Comparison of ENCODE assay signal across 16 cellular contexts in the genomic region with DNA sequence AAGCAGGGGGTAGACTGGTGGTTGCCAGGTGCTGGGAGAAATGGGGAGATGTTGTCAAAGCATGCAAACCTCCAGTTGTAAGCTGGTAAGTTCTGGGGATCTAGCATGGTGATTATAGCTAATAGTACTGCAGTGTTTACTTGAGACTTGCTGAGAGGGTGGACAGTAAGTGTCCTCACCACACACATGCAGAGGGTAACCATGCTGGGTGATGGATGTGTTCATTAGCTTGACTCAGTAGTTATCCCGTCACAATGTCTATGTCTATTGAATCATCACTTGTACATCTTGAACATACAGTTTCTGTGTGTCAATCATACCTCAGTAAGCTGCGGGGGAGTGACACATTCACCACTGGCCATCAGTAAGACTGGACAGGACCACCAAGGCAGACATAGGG. TPM values are rescaled to one million over a fixed set of nuclear protein-coding genes. Genes with fewer than 3 reads are reported as not detected.
A peak's percentile ranks its signal among the peaks of the same experiment; 100 is the strongest.
DNase-seq lines count a peak whose midpoint lies in the region; ATAC-seq, FAIRE-seq and TF ChIP-seq lines count a peak whose summit lies in the region.
"Had no signal": no experiment of that assay in that cellular context is flagged by ENCODE, and none has a peak within 500 bp of the region (broad histone marks: within the 10 kb centered on the region; RNA-seq: fewer than 3 reads in every experiment).

No MANE protein-coding gene starts in this region.

- no peaks in the 10 kb centered on the region for H3K36me3 Mint-ChIP-seq in glutamatergic neuron (ENCODE audit: unreplicated experiment)
- H3K36me3 Mint-ChIP-seq: natural killer cell had no signal

- H3K4me3 Mint-ChIP-seq in glutamatergic neuron (ENCODE audit: unreplicated experiment), result no peak overlapping the region
- H3K4me3 Mint-ChIP-seq: natural killer cell had no signal

- FAIRE-seq in bronchial epithelial cell (lab: Jason Lieb, UNC), result peak; percentile 92
- FAIRE-seq: HepG2, small intestine had no signal

- H3K36me3 ChIP-seq in bronchial epithelial cell (ENCODE audit: control insufficient read depth, insufficient read depth, low read length), result peaks cover 15% of the 10 kb centered on the region
- H3K36me3 ChIP-seq: SJSA1 had no signal

- H3K4me3 ChIP-seq in bronchial epithelial cell (ENCODE audit: low read depth, low read length), result no peak overlapping the region
- H3K4me3 ChIP-seq: SJSA1 had no signal

- ATAC-seq in GM19023 (IDR thresholded peaks at IDR 0.05; ENCODE audit: unreplicated experiment) (peak; percentile 5), GM21723 (IDR thresholded peaks at IDR 0.05; ENCODE audit: unreplicated experiment) (peak; percentile 6), HG03354 (IDR thresholded peaks at IDR 0.05; ENCODE audit: poor library complexity, severe bottlenecking, unreplicated experiment) (peak; percentile 5), HG03135 (IDR thresholded peaks at IDR 0.05; ENCODE audit: unreplicated experiment) (no peak)

- H3K27me3 ChIP-seq in bronchial epithelial cell (ENCODE audit: control insufficient read depth, insufficient read depth, low read length), result no peaks in the 10 kb centered on the region
- H3K27me3 ChIP-seq: SJSA1 had no signal

- no peaks in the 10 kb centered on the region for H3K9me3 Mint-ChIP-seq in glutamatergic neuron (ENCODE audit: unreplicated experiment)
- H3K9me3 Mint-ChIP-seq: natural killer cell had no signal

- no peak overlapping the region for H3K27ac Mint-ChIP-seq in glutamatergic neuron (ENCODE audit: unreplicated experiment)
- H3K27ac Mint-ChIP-seq: natural killer cell, progenitor cell of endocrine pancreas had no signal

- H3K4me1 Mint-ChIP-seq in glutamatergic neuron (ENCODE audit: low read depth, unreplicated experiment), result no peaks in the 10 kb centered on the region
- H3K4me1 Mint-ChIP-seq: natural killer cell had no signal

- DNase-seq in bronchial epithelial cell (ENCODE audit: low read depth), result no peak
- no peak for DNase-seq in glutamatergic neuron
- DNase-seq in GF-D8 (lab: John Stamatoyannopoulos, UW), result no peak
- no peak for DNase-seq in NCI-H1694 (lab: John Stamatoyannopoulos, UW)
- DNase-seq: activated effector memory CD4-positive, alpha-beta T cell treated with anti-CD3 and anti-CD28 coated beads, Interleukin-2, amount 50 U/mL, for 16 hours; effector CD8-positive, alpha-beta T cell; natural killer cell; T-helper 9 cell had no signal

- TF ChIP-seq CTCF in bronchial epithelial cell (IDR thresholded peaks at IDR 0.05; ENCODE audit: insufficient read depth, low read length, severe bottlenecking), result no peak
- no peak for TF ChIP-seq CTCF in glutamatergic neuron (IDR thresholded peaks at IDR 0.05; ENCODE audit: partially characterized antibody, unreplicated experiment)

- H3K27me3 Mint-ChIP-seq in glutamatergic neuron (ENCODE audit: unreplicated experiment), result peaks cover 8% of the 10 kb centered on the region
- H3K27me3 Mint-ChIP-seq: progenitor cell of endocrine pancreas had no signal

RNA-seq across cellular contexts. Expression of a gene that starts 42.1 kb away (rescaled TPM):
- total RNA-seq in bronchial epithelial cell (63.7 and 79.4 TPM in 2 replicates), glutamatergic neuron (ENCODE audit: unreplicated experiment) (12.7 TPM)
